In genomic region chr15:58539548-58539947, GRCh38 we compare ENCODE assay signal across 15 cellular contexts.
DNase-seq lines count a peak whose midpoint lies in the region; ATAC-seq and TF ChIP-seq lines count a peak whose summit lies in the region.
"Had no signal": no experiment of that assay in that cellular context is flagged by ENCODE, and none has a peak within 500 bp of the region (broad histone marks: within the 10 kb centered on the region; RNA-seq: fewer than 3 reads in every experiment).

No MANE protein-coding gene starts in this region.

- peak overlapping the region; percentile 29 for H3K27ac ChIP-seq in neural progenitor cell

- no peak overlapping the region for H3K4me3 Mint-ChIP-seq in activated CD8-positive, alpha-beta memory T cell treated with anti-CD3 and anti-CD28 coated beads, Interleukin-2, amount 10 ng/mL, durations not matched to agents 7 days and 5 days
- no peak overlapping the region for H3K4me3 Mint-ChIP-seq in neural progenitor cell
- H3K4me3 Mint-ChIP-seq: CD14-positive monocyte had no signal

- H3F3A ChIP-seq in neural progenitor cell (ENCODE audit: low read depth) = no peaks in the 10 kb centered on the region

- no peak for ATAC-seq in activated CD8-positive, alpha-beta memory T cell treated with anti-CD3 and anti-CD28 coated beads, Interleukin-2, amount 10 ng/mL, durations not matched to agents 7 days and 5 days
- ATAC-seq in HG03039 (IDR thresholded peaks at IDR 0.05; ENCODE audit: unreplicated experiment) = no peak
- ATAC-seq: PC-3 had no signal

- CTCF ChIA-PET in activated CD8-positive, alpha-beta memory T cell treated with anti-CD3 and anti-CD28 coated beads, Interleukin-2, amount 10 ng/mL, durations not matched to agents 7 days and 5 days (lab: Charles Lee) = interaction anchor here (1.4 kb wide), 1 partner anchor 22 kb away, joined by 3 read pairs; no protein-coding TSS in a partner anchor

- H4K20me1 ChIP-seq in neural progenitor cell (ENCODE audit: low read depth) = no peaks in the 10 kb centered on the region

- no peaks in the 10 kb centered on the region for H3K9me3 ChIP-seq in neural progenitor cell (ENCODE audit: low read depth)

- no peaks in the 10 kb centered on the region for H3K27me3 ChIP-seq in neural progenitor cell

- H3K9me3 Mint-ChIP-seq in activated CD8-positive, alpha-beta memory T cell treated with anti-CD3 and anti-CD28 coated beads, Interleukin-2, amount 10 ng/mL, durations not matched to agents 7 days and 5 days (ENCODE audit: low read depth) = no peaks in the 10 kb centered on the region
- H3K9me3 Mint-ChIP-seq in neural progenitor cell = no peaks in the 10 kb centered on the region

- H3K4me1 Mint-ChIP-seq in activated CD8-positive, alpha-beta memory T cell treated with anti-CD3 and anti-CD28 coated beads, Interleukin-2, amount 10 ng/mL, durations not matched to agents 7 days and 5 days = peaks cover 8% of the 10 kb centered on the region
- peaks cover 11% of the 10 kb centered on the region for H3K4me1 Mint-ChIP-seq in neural progenitor cell
- H3K4me1 Mint-ChIP-seq: CD14-positive monocyte had no signal

- H3K27ac Mint-ChIP-seq in activated CD8-positive, alpha-beta memory T cell treated with anti-CD3 and anti-CD28 coated beads, Interleukin-2, amount 10 ng/mL, durations not matched to agents 7 days and 5 days = no peak overlapping the region
- H3K27ac Mint-ChIP-seq in neural progenitor cell = no peak overlapping the region
- H3K27ac Mint-ChIP-seq: CD14-positive monocyte had no signal

- H3K4me1 ChIP-seq in neural progenitor cell = no peaks in the 10 kb centered on the region

- H3K4me2 ChIP-seq in neural progenitor cell = no peak overlapping the region

- no peak overlapping the region for H3K4me3 ChIP-seq in neural progenitor cell

- H3K36me3 Mint-ChIP-seq in activated CD8-positive, alpha-beta memory T cell treated with anti-CD3 and anti-CD28 coated beads, Interleukin-2, amount 10 ng/mL, durations not matched to agents 7 days and 5 days = peaks cover 4% of the 10 kb centered on the region
- H3K36me3 Mint-ChIP-seq in neural progenitor cell = no peaks in the 10 kb centered on the region
- H3K36me3 Mint-ChIP-seq: CD14-positive monocyte had no signal

- no peak overlapping the region for H3K9ac ChIP-seq in neural progenitor cell

- DNase-seq in activated CD8-positive, alpha-beta memory T cell treated with anti-CD3 and anti-CD28 coated beads, Interleukin-2, amount 50 U/mL, for 48 hours = peak; percentile 12
- no peak for DNase-seq in activated CD8-positive, alpha-beta memory T cell treated with anti-CD3 and anti-CD28 coated beads, Interleukin-2, amount 10 ng/mL, durations not matched to agents 7 days and 5 days
- peak; percentile 27 for DNase-seq in islet precursor cell
- no peak for DNase-seq in neural progenitor cell (ENCODE audit: low spot score)
- no peak for DNase-seq in NOMO-1 treated with DMSO at 0.1 percent for 48 hours (lab: John Stamatoyannopoulos, UW; ENCODE audit: unreplicated experiment)
- DNase-seq in SKM-1 (lab: John Stamatoyannopoulos, UW; ENCODE audit: unreplicated experiment) = no peak
- DNase-seq: DMS79, Kasumi-1, NCI-H187 treated with DMSO at 0.1 percent for 48 hours, NCI-H2227 treated with DMSO at 0.1 percent for 48 hours, NCI-H524 treated with DMSO at 0.1 percent for 48 hours, PC-3, Right ventricle myocardium superior had no signal

- H3K36me3 ChIP-seq in neural progenitor cell = no peaks in the 10 kb centered on the region

- TF ChIP-seq CTCF in neural progenitor cell (IDR thresholded peaks at IDR 0.05) = no peak

- H3K27me3 Mint-ChIP-seq in activated CD8-positive, alpha-beta memory T cell treated with anti-CD3 and anti-CD28 coated beads, Interleukin-2, amount 10 ng/mL, durations not matched to agents 7 days and 5 days = peaks cover 7% of the 10 kb centered on the region
- H3K27me3 Mint-ChIP-seq in neural progenitor cell (ENCODE audit: insufficient read depth, low read depth) = no peaks in the 10 kb centered on the region

- H2AFZ ChIP-seq in neural progenitor cell (replicated peaks) = no peak overlapping the region

- no peaks in the 10 kb centered on the region for H3K79me2 ChIP-seq in neural progenitor cell (ENCODE audit: low read depth)

Comparison
In these comparisons a context has a peak if more than half of its experiments do, and no peak if none do; other contexts are left out.
1. DNase-seq: peak in activated CD8-positive, alpha-beta memory T cell treated with anti-CD3 and anti-CD28 coated beads, Interleukin-2, amount 50 U/mL, for 48 hours (single experiment) and islet precursor cell (single experiment); none in activated CD8-positive, alpha-beta memory T cell treated with anti-CD3 and anti-CD28 coated beads, Interleukin-2, amount 10 ng/mL, durations not matched to agents 7 days and 5 days (single experiment), neural progenitor cell (single experiment), NOMO-1 treated with DMSO at 0.1 percent for 48 hours (single experiment) and SKM-1 (single experiment).